29 cellular contexts compared by ENCODE assay signal in the genomic region with DNA sequence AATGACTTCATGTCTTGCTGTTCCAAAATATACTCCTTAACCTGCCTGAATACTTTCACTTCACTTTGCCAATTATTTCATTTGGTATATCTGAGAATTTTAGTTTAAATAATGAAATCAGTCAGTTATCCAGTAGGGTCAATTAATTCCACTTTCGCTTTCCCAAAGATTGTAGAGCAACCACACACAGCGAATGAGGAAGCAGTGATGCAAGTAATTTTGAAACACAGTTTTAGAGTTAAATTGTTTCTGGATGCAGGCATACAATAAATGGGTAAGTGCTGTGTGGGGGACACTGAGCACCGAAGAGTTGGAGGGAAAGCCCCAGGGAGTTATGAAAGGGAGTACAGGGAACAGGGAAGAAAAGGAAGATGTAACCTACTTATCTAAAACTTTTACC.
DNase-seq lines count a peak whose midpoint lies in the region; ATAC-seq and TF ChIP-seq lines count a peak whose summit lies in the region.
"Had no signal": no experiment of that assay in that cellular context is flagged by ENCODE, and none has a peak within 500 bp of the region (broad histone marks: within the 10 kb centered on the region; RNA-seq: fewer than 3 reads in every experiment).

No MANE protein-coding gene starts in this region.

- H2BK120ac ChIP-seq in mesenchymal stem cell (ENCODE audit: low read depth, low read length): no peak overlapping the region

- no peak overlapping the region for H3K4ac ChIP-seq in mesenchymal stem cell (ENCODE audit: low read depth in 1 of 2, low read length in 2 of 2)

- no peak for TF ChIP-seq POLR2A in esophagus squamous epithelium (IDR thresholded peaks at IDR 0.05)

- no peaks in the 10 kb centered on the region for H3K9me2 ChIP-seq in Loucy (replicated peaks; ENCODE audit: low read depth, low read length)

- peaks cover 21% of the 10 kb centered on the region for H3K27me3 Mint-ChIP-seq in activated T-cell treated with anti-CD3 and anti-CD28 coated beads, Interleukin-2, amount 50 U/mL, for 4 hours (ENCODE audit: low read depth)

- no peaks in the 10 kb centered on the region for H3K4me1 Mint-ChIP-seq in activated T-cell treated with anti-CD3 and anti-CD28 coated beads, Interleukin-2, amount 50 U/mL, for 4 hours (ENCODE audit: low read depth)
- H3K4me1 Mint-ChIP-seq: naive thymus-derived CD4-positive, alpha-beta T cell had no signal

- H3K36me3 ChIP-seq in Loucy (ENCODE audit: insufficient read depth, low read length) (no peaks in the 10 kb centered on the region), mesenchymal stem cell (ENCODE audit: control insufficient read depth in 1 of 2, insufficient read depth in 2 of 2, low read depth in 1 of 2, low read length in 2 of 2) (no peaks in the 10 kb centered on the region), esophagus squamous epithelium (no peaks in the 10 kb centered on the region)
- H3K36me3 ChIP-seq: BE2C, brain microvascular endothelial cell, upper lobe of left lung had no signal

- H3K9me3 ChIP-seq in Loucy (ENCODE audit: insufficient read depth, low read depth, low read length) (no peaks in the 10 kb centered on the region), mesenchymal stem cell (ENCODE audit: control insufficient read depth, low read length) (no peaks in the 10 kb centered on the region), esophagus squamous epithelium (no peaks in the 10 kb centered on the region)
- H3K9me3 ChIP-seq: BE2C, upper lobe of left lung had no signal

- H3K9ac ChIP-seq in Loucy (ENCODE audit: low read depth, low read length, poor library complexity, severe bottlenecking) (no peak overlapping the region), mesenchymal stem cell (ENCODE audit: low read length) (peak overlapping the region; percentile 43)

- no peaks in the 10 kb centered on the region for H3K9me3 Mint-ChIP-seq in activated T-cell treated with anti-CD3 and anti-CD28 coated beads, Interleukin-2, amount 50 U/mL, for 4 hours
- H3K9me3 Mint-ChIP-seq: activated naive CD4-positive, alpha-beta T cell treated with anti-CD3 and anti-CD28 coated beads for 36 hours had no signal

- no peak overlapping the region for H2BK15ac ChIP-seq in mesenchymal stem cell (ENCODE audit: low read depth, poor library complexity, severe bottlenecking)

- no peaks in the 10 kb centered on the region for H3F3A ChIP-seq in Loucy (ENCODE audit: low read depth)

- no peak overlapping the region for H3K4me3 ChIP-seq in Loucy (ENCODE audit: low read length, poor library complexity, severe bottlenecking)
- peak overlapping the region in 1 of 2 experiments; percentile 39 for H3K4me3 ChIP-seq in mesenchymal stem cell (ENCODE audit: insufficient read depth in 1 of 2, low read depth in 1 of 2, low read length in 2 of 2)
- H3K4me3 ChIP-seq in esophagus squamous epithelium: peak overlapping the region in 1 of 4 donors; percentile 34
- H3K4me3 ChIP-seq: upper lobe of left lung had no signal

- H3K27ac ChIP-seq in mesenchymal stem cell (ENCODE audit: low read length, poor library complexity, severe bottlenecking) (no peak overlapping the region), esophagus squamous epithelium (no peak overlapping the region)
- H3K27ac ChIP-seq: brain microvascular endothelial cell, upper lobe of left lung had no signal

- H2AFZ ChIP-seq in Loucy (ENCODE audit: low read length): peak overlapping the region; percentile 32; the same call in 1 of the 2 replicates
- H2AFZ ChIP-seq in mesenchymal stem cell (ENCODE audit: low read depth, low read length): no peak overlapping the region

- intact Hi-C loops in esophagus squamous epithelium (cut with DNase I): no loop called here

- no peaks in the 10 kb centered on the region for H3K79me2 ChIP-seq in Loucy (ENCODE audit: insufficient read depth, low read length)

- H3K27me3 ChIP-seq in Loucy (ENCODE audit: insufficient read depth, low read length, poor library complexity, severe bottlenecking): no peaks in the 10 kb centered on the region
- no peaks in the 10 kb centered on the region for H3K27me3 ChIP-seq in mesenchymal stem cell (ENCODE audit: control insufficient read depth in 1 of 2, insufficient read depth in 1 of 2, low read length in 2 of 2)
- no peaks in the 10 kb centered on the region for H3K27me3 ChIP-seq in esophagus squamous epithelium
- H3K27me3 ChIP-seq: BE2C, brain microvascular endothelial cell, upper lobe of left lung had no signal

- H3K36me3 Mint-ChIP-seq in activated T-cell treated with anti-CD3 and anti-CD28 coated beads, Interleukin-2, amount 50 U/mL, for 4 hours (ENCODE audit: insufficient read depth): no peaks in the 10 kb centered on the region

- no peaks in the 10 kb centered on the region for H4K20me1 ChIP-seq in Loucy (ENCODE audit: insufficient read depth, low read length, poor library complexity, severe bottlenecking)

- H3K4me2 ChIP-seq in Loucy (ENCODE audit: low read depth, low read length, poor library complexity, severe bottlenecking) (no peak overlapping the region), mesenchymal stem cell (ENCODE audit: low read length, poor library complexity, severe bottlenecking) (no peak overlapping the region)

- H4K91ac ChIP-seq in mesenchymal stem cell (ENCODE audit: low read length): no peak overlapping the region

- no peak for TF ChIP-seq CTCF in Loucy (conservative IDR thresholded peaks at IDR 0.05; ENCODE audit: low read length)
- TF ChIP-seq CTCF in esophagus squamous epithelium (IDR thresholded peaks at IDR 0.05): no peak

- no peak overlapping the region for H2BK5ac ChIP-seq in mesenchymal stem cell (ENCODE audit: low read depth, low read length, poor library complexity, severe bottlenecking)

- H3K4me1 ChIP-seq in Loucy (ENCODE audit: insufficient read depth, low read length, poor library complexity, severe bottlenecking): no peaks in the 10 kb centered on the region
- H3K4me1 ChIP-seq in mesenchymal stem cell (ENCODE audit: control insufficient read depth, insufficient read depth, low read depth, low read length): no peaks in the 10 kb centered on the region
- peaks cover 0 to 10% (median 0%) of the 10 kb centered on the region in 3 donors for H3K4me1 ChIP-seq in esophagus squamous epithelium
- H3K4me1 ChIP-seq: BE2C, upper lobe of left lung had no signal

- H3K23ac ChIP-seq in mesenchymal stem cell (ENCODE audit: low read length in 2 of 2): no peak overlapping the region

- H2AK5ac ChIP-seq in mesenchymal stem cell (ENCODE audit: low read length, severe bottlenecking): no peak overlapping the region

- peak; percentile 56 to 69 for DNase-seq in AML-193 (lab: John Stamatoyannopoulos, UW)
- DNase-seq in RPMI7951 (ENCODE audit: low read depth): peak; percentile 6
- DNase-seq in mesenchymal stem cell: no peak
- DNase-seq in esophagus squamous epithelium (lab: John Stamatoyannopoulos, UW): no peak
- DNase-seq in NCI-H2107 (lab: John Stamatoyannopoulos, UW): no peak
- no peak for DNase-seq in activated T-cell treated with anti-CD3 and anti-CD28 coated beads, Interleukin-2, amount 50 U/mL, for 4 hours
- DNase-seq: activated CD4-positive, CD25-positive, alpha-beta regulatory T cell; activated naive CD4-positive, alpha-beta T cell treated with anti-CD3 and anti-CD28 coated beads for 36 hours; BE2C; brain microvascular endothelial cell; COR-L47; DMS53; IMR-90; islet precursor cell; midbrain; naive thymus-derived CD4-positive, alpha-beta T cell; NCI-H1417 treated with DMSO at 0.1 percent for 48 hours; NCI-H2081; NCI-H345; NCI-H748 treated with DMSO at 0.1 percent for 48 hours; nucleus accumbens; PC-3; stimulated activated CD4-positive, alpha-beta T cell treated with anti-CD3 and anti-CD28 coated beads, Interleukin-2, amount 100 ng/mL, for 24 hours; SW 1271; T1000; upper lobe of left lung had no signal

- no peak overlapping the region for H3K14ac ChIP-seq in mesenchymal stem cell (ENCODE audit: low read length in 2 of 2)

- H3K4me3 Mint-ChIP-seq in activated T-cell treated with anti-CD3 and anti-CD28 coated beads, Interleukin-2, amount 50 U/mL, for 4 hours: no peak overlapping the region
- H3K4me3 Mint-ChIP-seq: activated naive CD4-positive, alpha-beta T cell treated with anti-CD3 and anti-CD28 coated beads for 36 hours; naive thymus-derived CD4-positive, alpha-beta T cell had no signal

- no peak overlapping the region for H4K8ac ChIP-seq in mesenchymal stem cell (ENCODE audit: low read length)

- H3K79me1 ChIP-seq in mesenchymal stem cell (replicated peaks; ENCODE audit: low read length, poor library complexity, severe bottlenecking): no peaks in the 10 kb centered on the region

- H2BK12ac ChIP-seq in mesenchymal stem cell (ENCODE audit: low read length in 2 of 2): no peak overlapping the region

- H3K18ac ChIP-seq in mesenchymal stem cell (ENCODE audit: low read depth in 1 of 2, low read length in 2 of 2): no peak overlapping the region

- ATAC-seq in HG03439 (IDR thresholded peaks at IDR 0.05; ENCODE audit: unreplicated experiment): no peak
- ATAC-seq in activated T-cell treated with anti-CD3 and anti-CD28 coated beads, Interleukin-2, amount 50 U/mL, for 4 hours: no peak
- ATAC-seq: naive thymus-derived CD4-positive, alpha-beta T cell; PC-3; Right ventricle myocardium inferior had no signal

- 86% methylated on average over 2 of the region's 3 CpGs for WGBS in mesenchymal stem cell
- 45 to 48% methylated on average over 3 of the region's 3 CpGs for WGBS in esophagus squamous epithelium, 2 donors

Comparison
In these comparisons a context has a peak if more than half of its experiments do, and no peak if none do; other contexts are left out.
1. DNase-seq: peak in AML-193 (2 of 2) and RPMI7951 (single experiment); none in mesenchymal stem cell (single experiment), esophagus squamous epithelium (single experiment), NCI-H2107 (single experiment) and activated T-cell treated with anti-CD3 and anti-CD28 coated beads, Interleukin-2, amount 50 U/mL, for 4 hours (single experiment).